ENCODE assay signal across 13 cellular contexts in genomic region chr4:98284640-98285046, GRCh38. TPM values are rescaled to one million over a fixed set of nuclear protein-coding genes. Genes with fewer than 3 reads are reported as not detected.
A peak's percentile ranks its signal among the peaks of the same experiment; 100 is the strongest.
DNase-seq lines count a peak whose midpoint lies in the region; ATAC-seq and TF ChIP-seq lines count a peak whose summit lies in the region.
"Had no signal": no experiment of that assay in that cellular context is flagged by ENCODE, and none has a peak within 500 bp of the region (broad histone marks: within the 10 kb centered on the region; RNA-seq: fewer than 3 reads in every experiment).

No MANE protein-coding gene starts in this region.

- peak overlapping the region; percentile 40 for H3K9ac ChIP-seq in iPS-18a (ENCODE audit: low read length)

- H3K27me3 Mint-ChIP-seq in activated CD8-positive, alpha-beta T cell treated with anti-CD3 and anti-CD28 coated beads, Interleukin-2, amount 10 ng/mL, durations not matched to agents 7 days and 5 days (ENCODE audit: low read depth) = no peaks in the 10 kb centered on the region
- H3K27me3 Mint-ChIP-seq: activated CD8-positive, alpha-beta memory T cell treated with anti-CD3 and anti-CD28 coated beads, Interleukin-2, amount 10 ng/mL, durations not matched to agents 7 days and 5 days; CD8-positive, alpha-beta memory T cell had no signal

- H3K36me3 Mint-ChIP-seq in activated CD8-positive, alpha-beta T cell treated with anti-CD3 and anti-CD28 coated beads, Interleukin-2, amount 10 ng/mL, durations not matched to agents 7 days and 5 days (ENCODE audit: low read depth) = peaks cover 24% of the 10 kb centered on the region

- no peaks in the 10 kb centered on the region for H3K9me3 ChIP-seq in iPS-18a (ENCODE audit: control insufficient read depth, low read depth, low read length)
- H3K9me3 ChIP-seq: ascending aorta, esophagus squamous epithelium, left ventricle myocardium inferior had no signal

- DNase-seq in D341Med (ENCODE audit: low spot score) (peak; percentile 34), HEK293T (ENCODE audit: extremely low spot score) (peak; percentile 23), SK-MEL-5 (ENCODE audit: low read depth, low spot score) (peak; percentile 90), 8988T (no peak)
- no peak for DNase-seq in activated CD8-positive, alpha-beta T cell treated with anti-CD3 and anti-CD28 coated beads, Interleukin-2, amount 10 ng/mL, durations not matched to agents 7 days and 5 days
- DNase-seq: activated CD8-positive, alpha-beta memory T cell treated with anti-CD3 and anti-CD28 coated beads, Interleukin-2, amount 10 ng/mL, durations not matched to agents 7 days and 5 days; CD8-positive, alpha-beta memory T cell; esophagus squamous epithelium; left ventricle myocardium inferior had no signal

- H3K4me1 Mint-ChIP-seq in activated CD8-positive, alpha-beta T cell treated with anti-CD3 and anti-CD28 coated beads, Interleukin-2, amount 10 ng/mL, durations not matched to agents 7 days and 5 days (ENCODE audit: low read depth) = peaks cover 33% of the 10 kb centered on the region

- H3K4me1 ChIP-seq in iPS-18a (ENCODE audit: control insufficient read depth, low read depth, low read length) = peaks cover 14% of the 10 kb centered on the region

- POLR2A ChIA-PET in HEK293T (lab: Yijun Ruan, JAX) = interaction anchor here (1.7 kb wide), 1 partner anchor 24 kb away, joined by 6 read pairs; the partner anchor contains the start of gene RAP1GDS1
- POLR2A ChIA-PET in activated CD8-positive, alpha-beta T cell treated with anti-CD3 and anti-CD28 coated beads, Interleukin-2, amount 10 ng/mL, durations not matched to agents 7 days and 5 days (lab: Charles Lee) = no interaction called here

- H3K27me3 ChIP-seq in iPS-18a (ENCODE audit: control insufficient read depth, insufficient read depth, low read length) = no peaks in the 10 kb centered on the region
- H3K27me3 ChIP-seq: ascending aorta, esophagus squamous epithelium had no signal

- peak overlapping the region; percentile 60 for H3K27ac ChIP-seq in iPS-18a (ENCODE audit: low read length)
- H3K27ac ChIP-seq: ascending aorta, esophagus squamous epithelium, left ventricle myocardium inferior had no signal

- no peak overlapping the region for H3K27ac Mint-ChIP-seq in activated CD8-positive, alpha-beta T cell treated with anti-CD3 and anti-CD28 coated beads, Interleukin-2, amount 10 ng/mL, durations not matched to agents 7 days and 5 days
- H3K27ac Mint-ChIP-seq: activated CD8-positive, alpha-beta memory T cell treated with anti-CD3 and anti-CD28 coated beads, Interleukin-2, amount 10 ng/mL, durations not matched to agents 7 days and 5 days had no signal

- in situ Hi-C loops in SK-MEL-5 (cut with HindIII; ENCODE audit: low pct_unique_long_range_greater_than_20kb, low sequenced_read_pairs) = no loop called here

- no peaks in the 10 kb centered on the region for H3K9me3 Mint-ChIP-seq in activated CD8-positive, alpha-beta T cell treated with anti-CD3 and anti-CD28 coated beads, Interleukin-2, amount 10 ng/mL, durations not matched to agents 7 days and 5 days (ENCODE audit: insufficient read depth)

- H3K36me3 ChIP-seq in iPS-18a (ENCODE audit: control insufficient read depth, low read depth, low read length) = no peaks in the 10 kb centered on the region
- H3K36me3 ChIP-seq: ascending aorta, esophagus squamous epithelium, left ventricle myocardium inferior had no signal

- no peak overlapping the region for H3K4me3 Mint-ChIP-seq in activated CD8-positive, alpha-beta T cell treated with anti-CD3 and anti-CD28 coated beads, Interleukin-2, amount 10 ng/mL, durations not matched to agents 7 days and 5 days
- H3K4me3 Mint-ChIP-seq: activated CD8-positive, alpha-beta memory T cell treated with anti-CD3 and anti-CD28 coated beads, Interleukin-2, amount 10 ng/mL, durations not matched to agents 7 days and 5 days; CD8-positive, alpha-beta memory T cell had no signal

- CTCF ChIA-PET in HEK293T (lab: Yijun Ruan, JAX) = no interaction called here
- CTCF ChIA-PET in activated CD8-positive, alpha-beta T cell treated with anti-CD3 and anti-CD28 coated beads, Interleukin-2, amount 10 ng/mL, durations not matched to agents 7 days and 5 days (lab: Charles Lee) = no interaction called here

- peak overlapping the region; percentile 8 for H3K4me3 ChIP-seq in iPS-18a (ENCODE audit: low read length)
- H3K4me3 ChIP-seq: ascending aorta, esophagus squamous epithelium, left ventricle myocardium inferior had no signal

- no peak for ATAC-seq in HG03045 (IDR thresholded peaks at IDR 0.05; ENCODE audit: unreplicated experiment)
- ATAC-seq in HG02623 (IDR thresholded peaks at IDR 0.05; ENCODE audit: unreplicated experiment) = no peak
- ATAC-seq in activated CD8-positive, alpha-beta T cell treated with anti-CD3 and anti-CD28 coated beads, Interleukin-2, amount 10 ng/mL, durations not matched to agents 7 days and 5 days = no peak
- ATAC-seq: activated CD8-positive, alpha-beta memory T cell treated with anti-CD3 and anti-CD28 coated beads, Interleukin-2, amount 10 ng/mL, durations not matched to agents 7 days and 5 days had no signal

TF ChIP-seq in HEK293T, 16 proteins besides CTCF, POLR2A, EP300 and RAD21:
- TF ChIP-seq LEF1 (IDR thresholded peaks at IDR 0.05; ENCODE audit: borderline replicate concordance) (no peak), HDGF (IDR thresholded peaks at IDR 0.05; ENCODE audit: borderline replicate concordance) (no peak), ZNF384 (IDR thresholded peaks at IDR 0.05) (no peak), TARDBP (IDR thresholded peaks at IDR 0.05) (no peak), FOXM1 (IDR thresholded peaks at IDR 0.05; ENCODE audit: borderline replicate concordance) (no peak), ARNT (IDR thresholded peaks at IDR 0.05) (no peak), NFRKB (IDR thresholded peaks at IDR 0.05) (no peak), PKNOX1 (IDR thresholded peaks at IDR 0.05) (no peak), L3MBTL2 (conservative IDR thresholded peaks at IDR 0.05) (no peak)

RNA-seq across cellular contexts. Expression of gene RAP1GDS1, which starts 23.5 kb away (rescaled TPM):
- 47.1 and 48.6 TPM in 2 replicates for total RNA-seq in SK-MEL-5 (2014; rRNA removed; shearing (Covaris generic))
- 29.4 and 35.0 TPM in 2 replicates for polyA plus RNA-seq in SK-MEL-5 (2015; cell fraction: cytosol; rRNA removed)
- 28.8 and 34.2 TPM in 2 replicates for polyA plus RNA-seq in SK-MEL-5 (2015; cell fraction: nucleus; rRNA removed)
- total RNA-seq in activated CD8-positive, alpha-beta T cell treated with anti-CD3 and anti-CD28 coated beads, Interleukin-2, amount 10 ng/mL, durations not matched to agents 7 days and 5 days = 10 to 100 TPM; 64.4 to 65.5 TPM

Comparison
In these comparisons a context has a peak if more than half of its experiments do, and no peak if none do; other contexts are left out.
1. DNase-seq: peak in D341Med (single experiment), HEK293T (single experiment) and SK-MEL-5 (single experiment); none in 8988T (single experiment) and activated CD8-positive, alpha-beta T cell treated with anti-CD3 and anti-CD28 coated beads, Interleukin-2, amount 10 ng/mL, durations not matched to agents 7 days and 5 days (single experiment).